In the genomic region with DNA sequence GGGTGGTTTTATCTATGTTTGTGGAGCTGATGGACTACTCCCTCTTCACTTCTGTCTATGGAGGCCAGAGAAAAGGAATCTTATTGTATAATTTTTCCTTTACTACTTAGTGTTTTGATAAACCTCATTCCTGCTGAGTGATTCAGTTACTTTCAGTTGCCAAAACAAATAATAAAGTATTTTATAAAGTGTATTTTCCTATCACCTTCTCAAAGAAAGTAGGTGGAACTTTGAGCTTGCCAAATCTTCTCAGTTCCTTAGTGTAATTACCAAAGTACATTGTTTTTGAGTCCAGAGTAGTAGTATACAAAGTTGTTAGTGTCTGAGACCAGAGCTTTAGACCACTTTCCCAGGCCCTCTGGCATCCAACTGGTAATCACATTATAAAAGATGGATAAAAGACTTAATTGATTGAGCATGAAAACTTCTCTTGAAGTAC, we compare ENCODE assay signal across 16 cellular contexts. TPM values are rescaled to one million over a fixed set of nuclear protein-coding genes. Genes with fewer than 3 reads are reported as not detected.
DNase-seq lines count a peak whose midpoint lies in the region; ATAC-seq and TF ChIP-seq lines count a peak whose summit lies in the region.
"Had no signal": no experiment of that assay in that cellular context is flagged by ENCODE, and none has a peak within 500 bp of the region (broad histone marks: within the 10 kb centered on the region; RNA-seq: fewer than 3 reads in every experiment).

No MANE protein-coding gene starts in this region.

- H3K4me1 ChIP-seq in ACC112 (ENCODE audit: control insufficient read depth, insufficient read depth, low read length, unreplicated experiment), result peaks cover 28% of the 10 kb centered on the region
- H3K4me1 ChIP-seq: uterus had no signal

- no peaks in the 10 kb centered on the region for H3K36me3 ChIP-seq in ACC112 (ENCODE audit: insufficient read depth, low read length)
- H3K36me3 ChIP-seq: uterus had no signal

- H3K27ac Mint-ChIP-seq in chondrocyte (ENCODE audit: unreplicated experiment), result peak overlapping the region; percentile 77
- H3K27ac Mint-ChIP-seq: activated CD4-positive, alpha-beta T cell treated with anti-CD3 and anti-CD28 coated beads, Interleukin-2, amount 10 ng/mL, durations not matched to agents 7 days and 5 days; natural killer cell had no signal

- DNase-seq in LHCN-M2 (ENCODE audit: low read depth), result peak; percentile 32
- no peak for DNase-seq in chondrocyte (ENCODE audit: low spot score)
- peak; percentile 27 for DNase-seq in kidney tubule cell (ENCODE audit: low spot score)
- DNase-seq in retina, result no peak
- no peak for DNase-seq in glomerular visceral epithelial cell (ENCODE audit: extremely low spot score)
- no peak for DNase-seq in stimulated activated CD4-positive, alpha-beta T cell treated with anti-CD3 and anti-CD28 coated beads, Interleukin-2, amount 100 ng/mL, for 24 hours
- DNase-seq: activated CD4-positive, alpha-beta T cell treated with anti-CD3 and anti-CD28 coated beads, Interleukin-2, amount 10 ng/mL, durations not matched to agents 7 days and 5 days; activated effector memory CD4-positive, alpha-beta T cell treated with Interleukin-2 at 50 U/mL for 16 hours; DMS79 treated with DMSO at 0.1 percent for 48 hours; KBM-7; natural killer cell; NCI-H1930; NK-92 treated with Interleukin-12 subunit alpha and Interleukin-12 subunit beta, amount 100 ng/mL, for 24 hours; uterus had no signal

- no peak overlapping the region for H3K4me3 Mint-ChIP-seq in chondrocyte (ENCODE audit: unreplicated experiment)
- H3K4me3 Mint-ChIP-seq: activated CD4-positive, alpha-beta T cell treated with anti-CD3 and anti-CD28 coated beads, Interleukin-2, amount 10 ng/mL, durations not matched to agents 7 days and 5 days; natural killer cell had no signal

- H3K27me3 ChIP-seq in ACC112 (ENCODE audit: insufficient read depth, low read length), result no peaks in the 10 kb centered on the region
- H3K27me3 ChIP-seq: uterus had no signal

- H3K79me2 ChIP-seq in ACC112 (ENCODE audit: control insufficient read depth, insufficient read depth, low read length, unreplicated experiment), result peaks cover 61% of the 10 kb centered on the region

- H2AFZ ChIP-seq in ACC112 (ENCODE audit: low read length, unreplicated experiment), result no peak overlapping the region

- no peak for ATAC-seq in GM18511 (IDR thresholded peaks at IDR 0.05; ENCODE audit: unreplicated experiment)
- ATAC-seq: natural killer cell had no signal

- TF ChIP-seq CTCF in chondrocyte (IDR thresholded peaks at IDR 0.05), result no peak

- no peaks in the 10 kb centered on the region for H3K9me3 Mint-ChIP-seq in chondrocyte (ENCODE audit: low read depth)
- H3K9me3 Mint-ChIP-seq: activated CD4-positive, alpha-beta T cell treated with anti-CD3 and anti-CD28 coated beads, Interleukin-2, amount 10 ng/mL, durations not matched to agents 7 days and 5 days; natural killer cell had no signal

- H3K36me3 Mint-ChIP-seq in chondrocyte (ENCODE audit: low read depth), result peaks cover 4% of the 10 kb centered on the region
- H3K36me3 Mint-ChIP-seq: natural killer cell had no signal

- no peaks in the 10 kb centered on the region for H3K27me3 Mint-ChIP-seq in chondrocyte (ENCODE audit: low read depth)
- H3K27me3 Mint-ChIP-seq: activated CD4-positive, alpha-beta T cell treated with anti-CD3 and anti-CD28 coated beads, Interleukin-2, amount 10 ng/mL, durations not matched to agents 7 days and 5 days had no signal

- no peak overlapping the region for H3K4me3 ChIP-seq in ACC112 (ENCODE audit: low read depth, low read length)
- H3K4me3 ChIP-seq: uterus had no signal

- peaks cover 54% of the 10 kb centered on the region for H3K4me1 Mint-ChIP-seq in chondrocyte (ENCODE audit: low read depth)

- peak overlapping the region; percentile 57 for H3K27ac ChIP-seq in ACC112 (ENCODE audit: low read depth, low read length)

RNA-seq across cellular contexts. Expression of a gene that starts 13.5 kb away (rescaled TPM):
- total RNA-seq in LHCN-M2 (2014; rRNA removed) (22.2 and 28.8 TPM in 2 replicates), chondrocyte (91.8 to 94.2 TPM (median 92.9 TPM) in 3 replicates)
- 15.1 TPM for polyA plus RNA-seq in LHCN-M2 (2012)

RNA-seq across cellular contexts. Expression of a gene that starts 23.0 kb away (rescaled TPM):
- total RNA-seq in LHCN-M2 (2014; rRNA removed) (2.1 and 4.2 TPM in 2 replicates), chondrocyte (5.1 to 6.9 TPM (median 6.2 TPM) in 3 replicates)
- polyA plus RNA-seq in LHCN-M2 (2012), result 1.2 TPM

RNA-seq across cellular contexts. Expression of a gene that starts 41.1 kb away (rescaled TPM):
- total RNA-seq in LHCN-M2 (2014; rRNA removed) (12.0 and 14.2 TPM in 2 replicates), chondrocyte (8.1 to 8.9 TPM (median 8.6 TPM) in 3 replicates)
- 2.6 TPM for polyA plus RNA-seq in LHCN-M2 (2012)

RNA-seq across cellular contexts. Expression of a gene that starts 49.1 kb away (rescaled TPM):
- total RNA-seq in LHCN-M2 (2014; rRNA removed), result 32.7 and 43.1 TPM in 2 replicates
- 14.2 TPM for polyA plus RNA-seq in LHCN-M2 (2012)
- total RNA-seq in chondrocyte, result 74.4 to 87.2 TPM (median 74.6 TPM) in 3 replicates

Comparison
In these comparisons a context has a peak if more than half of its experiments do, and no peak if none do; other contexts are left out.
1. DNase-seq: peak in LHCN-M2 (single experiment) and kidney tubule cell (single experiment); none in chondrocyte (single experiment), retina (single experiment), glomerular visceral epithelial cell (single experiment) and stimulated activated CD4-positive, alpha-beta T cell treated with anti-CD3 and anti-CD28 coated beads, Interleukin-2, amount 100 ng/mL, for 24 hours (0 of 2).